ENCODE assay signal across 1 cellular context in the genomic region with DNA sequence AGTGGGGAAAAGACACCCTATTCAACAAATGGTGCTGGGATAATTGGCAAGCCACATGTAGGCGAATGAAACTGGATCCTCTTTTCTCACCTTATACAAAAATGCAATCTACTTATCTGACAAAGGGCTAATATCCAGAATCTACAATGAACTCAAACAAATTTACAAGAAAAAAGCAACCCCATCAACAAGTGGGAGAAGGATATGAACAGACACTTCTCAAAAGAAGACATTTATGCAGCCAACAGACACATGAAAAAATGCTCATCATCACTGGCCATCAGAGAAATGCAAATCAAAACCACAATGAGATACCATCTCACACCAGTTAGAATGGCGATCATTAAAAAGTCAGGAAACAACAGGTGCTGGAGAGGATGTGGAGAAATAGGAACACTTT.
TF ChIP-seq lines count a peak whose summit lies in the region.
"Not testable (repeated sequence)": the region's sequence is repeated elsewhere in the genome, so short reads cannot be mapped to it uniquely, and the experiment has no call there.

No MANE protein-coding gene starts in this region.

- H3K27ac ChIP-seq in HEK293 (ENCODE audit: extremely low read depth, low read depth, low read length) = not testable (repeated sequence)

- H3K4me1 ChIP-seq in HEK293 (ENCODE audit: control insufficient read depth, insufficient read depth, low read length) = not testable (repeated sequence)

- not testable (repeated sequence) for H3K9me3 ChIP-seq in HEK293 (ENCODE audit: control insufficient read depth, insufficient read depth, low read depth, low read length)

- CTCF ChIA-PET in HEK293 (lab: Yijun Ruan, JAX) = not testable (repeated sequence)

- H3K36me3 ChIP-seq in HEK293 (ENCODE audit: control insufficient read depth in 2 of 2, insufficient read depth in 1 of 2, low read length in 2 of 2) = peaks cover 42 to 75% of the 10 kb centered on the region in 2 experiments

- not testable (repeated sequence) for TF ChIP-seq CTCF in HEK293 (tag by site-specific recombination; IDR thresholded peaks at IDR 0.05)

- POLR2A ChIA-PET in HEK293 (lab: Yijun Ruan, JAX) = not testable (repeated sequence)

- not testable (repeated sequence) for H3K4me3 ChIP-seq in HEK293 (ENCODE audit: low read depth, low read length)

TF ChIP-seq in HEK293, 187 proteins besides CTCF, POLR2A, EP300 and RAD21:
- TF ChIP-seq SCRT1 (tag by site-specific recombination; IDR thresholded peaks at IDR 0.05; ENCODE audit: borderline replicate concordance) (peak; percentile 62; the same call in 1 of the 2 replicates), SCRT2 (tag by site-specific recombination; IDR thresholded peaks at IDR 0.05) (peak; percentile 85)
